Comparison of ENCODE assay signal across 11 cellular contexts in the genomic region with DNA sequence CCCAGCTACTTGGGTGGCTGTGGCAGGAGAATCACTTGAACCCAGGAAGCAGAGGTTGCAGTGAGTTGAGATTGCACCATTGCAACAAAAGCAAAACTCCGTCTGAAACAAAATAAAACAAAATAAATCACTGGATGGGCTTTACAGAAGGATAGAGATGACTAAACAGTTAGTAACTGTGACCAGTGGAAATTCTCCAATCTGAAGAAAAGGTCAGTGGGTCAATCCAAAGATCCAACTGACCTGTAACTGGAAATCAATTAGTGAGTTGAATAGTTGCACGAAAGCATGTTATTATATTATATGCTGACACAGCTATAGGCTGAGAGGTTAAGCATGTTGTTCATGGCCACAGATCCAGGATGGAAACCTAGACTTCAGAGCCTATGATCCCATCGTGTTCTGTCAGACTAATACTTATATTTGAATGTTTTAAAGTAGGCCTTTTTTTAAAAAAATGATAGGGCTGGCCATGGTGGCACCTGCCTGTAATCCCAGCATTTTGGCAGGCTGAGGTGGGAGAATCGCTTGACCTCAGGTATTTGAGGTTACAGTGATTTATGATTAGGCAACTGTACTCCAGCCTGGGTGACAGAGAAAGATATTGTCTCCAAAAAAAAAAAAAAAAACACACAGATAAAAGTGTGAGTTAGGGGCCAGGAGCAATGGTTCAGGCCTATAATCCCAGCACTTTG. TPM values are rescaled to one million over a fixed set of nuclear protein-coding genes. Genes with fewer than 3 reads are reported as not detected.
DNase-seq lines count a peak whose midpoint lies in the region; ATAC-seq and TF ChIP-seq lines count a peak whose summit lies in the region.
"Had no signal": no experiment of that assay in that cellular context is flagged by ENCODE, and none has a peak within 500 bp of the region (broad histone marks: within the 10 kb centered on the region; RNA-seq: fewer than 3 reads in every experiment).

No MANE protein-coding gene starts in this region.

- H3K9me3 Mint-ChIP-seq in activated CD4-positive, alpha-beta T cell treated with anti-CD3 and anti-CD28 coated beads for 36 hours (ENCODE audit: low read depth): no peaks in the 10 kb centered on the region
- no peaks in the 10 kb centered on the region for H3K9me3 Mint-ChIP-seq in WTC11
- H3K9me3 Mint-ChIP-seq in stimulated activated effector memory CD8-positive, alpha-beta T cell treated with anti-CD3 and anti-CD28 coated beads, Interleukin-12 subunit alpha, Interleukin-12 subunit beta, amount 100 ng/mL, for 72 hours: no peaks in the 10 kb centered on the region

- peak overlapping the region; percentile 83 for H3K27ac Mint-ChIP-seq in activated CD4-positive, alpha-beta T cell treated with anti-CD3 and anti-CD28 coated beads for 36 hours
- H3K27ac Mint-ChIP-seq in WTC11: no peak overlapping the region
- no peak overlapping the region for H3K27ac Mint-ChIP-seq in stimulated activated effector memory CD8-positive, alpha-beta T cell treated with anti-CD3 and anti-CD28 coated beads, Interleukin-12 subunit alpha, Interleukin-12 subunit beta, amount 100 ng/mL, for 72 hours

- intact Hi-C loops in activated CD4-positive, alpha-beta T cell treated with anti-CD3 and anti-CD28 coated beads for 36 hours (cut with DNase I, micrococcal nuclease): loop anchor here in 1 of 2 experiments (2.0 to 5.0 kb wide), 3 partner anchors 63 to 568 kb away; a partner anchor contains a TSS

- H3K4me1 Mint-ChIP-seq in activated CD4-positive, alpha-beta T cell treated with anti-CD3 and anti-CD28 coated beads for 36 hours: peaks cover 25% of the 10 kb centered on the region
- peaks cover 30% of the 10 kb centered on the region for H3K4me1 Mint-ChIP-seq in WTC11
- peaks cover 26% of the 10 kb centered on the region for H3K4me1 Mint-ChIP-seq in stimulated activated effector memory CD8-positive, alpha-beta T cell treated with anti-CD3 and anti-CD28 coated beads, Interleukin-12 subunit alpha, Interleukin-12 subunit beta, amount 100 ng/mL, for 72 hours

- peak overlapping the region; percentile 87 for H3K4me3 Mint-ChIP-seq in activated CD4-positive, alpha-beta T cell treated with anti-CD3 and anti-CD28 coated beads for 36 hours
- H3K4me3 Mint-ChIP-seq in WTC11: peak overlapping the region; percentile 81
- peak overlapping the region; percentile 90 for H3K4me3 Mint-ChIP-seq in stimulated activated effector memory CD8-positive, alpha-beta T cell treated with anti-CD3 and anti-CD28 coated beads, Interleukin-12 subunit alpha, Interleukin-12 subunit beta, amount 100 ng/mL, for 72 hours

- peaks cover 34% of the 10 kb centered on the region for H3K36me3 Mint-ChIP-seq in activated CD4-positive, alpha-beta T cell treated with anti-CD3 and anti-CD28 coated beads for 36 hours (ENCODE audit: low read depth)
- H3K36me3 Mint-ChIP-seq in WTC11: peaks cover 26% of the 10 kb centered on the region
- peaks cover 68% of the 10 kb centered on the region for H3K36me3 Mint-ChIP-seq in stimulated activated effector memory CD8-positive, alpha-beta T cell treated with anti-CD3 and anti-CD28 coated beads, Interleukin-12 subunit alpha, Interleukin-12 subunit beta, amount 100 ng/mL, for 72 hours

- H3K27me3 Mint-ChIP-seq in activated CD4-positive, alpha-beta T cell treated with anti-CD3 and anti-CD28 coated beads for 36 hours: no peaks in the 10 kb centered on the region
- H3K27me3 Mint-ChIP-seq in WTC11 (ENCODE audit: low read depth): peaks cover 2% of the 10 kb centered on the region; the same call in 1 of the 2 replicates

- TF ChIP-seq CTCF in WTC11 (IDR thresholded peaks at IDR 0.05): no peak

- CTCF ChIA-PET in activated CD4-positive, alpha-beta T cell treated with anti-CD3 and anti-CD28 coated beads for 36 hours (lab: Charles Lee): interaction anchor here (0.5 to 1.8 kb wide), 3 partner anchors 196 to 468 kb away, joined by 3 to 9 read pairs (median 5); no protein-coding TSS in a partner anchor
- CTCF ChIA-PET in WTC11 (lab: Charles Lee): interaction anchor here (1.2 kb wide), 1 partner anchor 377 kb away, joined by 3 read pairs; no protein-coding TSS in a partner anchor

- DNase-seq in activated CD4-positive, alpha-beta T cell treated with anti-CD3 and anti-CD28 coated beads for 36 hours: no peak
- no peak for DNase-seq in activated CD4-positive, alpha-beta T cell treated with anti-CD3 and anti-CD28 coated beads, Interleukin-2, amount 50 U/mL, for 1 hour
- DNase-seq in WTC11 (ENCODE audit: low spot score) (no peak), fibroblast of peridontal ligament (ENCODE audit: extremely low read depth) (peak; percentile 59), NCI-H1092 treated with DMSO at 0.1 percent for 48 hours (lab: John Stamatoyannopoulos, UW) (no peak)
- no peak for DNase-seq in stimulated activated effector memory CD8-positive, alpha-beta T cell treated with anti-CD3 and anti-CD28 coated beads, Interleukin-12 subunit alpha, Interleukin-12 subunit beta, amount 100 ng/mL, for 72 hours (ENCODE audit: low spot score in 2 of 2)
- DNase-seq in stimulated activated naive CD4-positive, alpha-beta T cell (lab: John Stamatoyannopoulos, UW): no peak
- DNase-seq: ACHN, NCI-H1092 had no signal

- ATAC-seq in activated CD4-positive, alpha-beta T cell treated with anti-CD3 and anti-CD28 coated beads for 36 hours: no peak
- no peak for ATAC-seq in WTC11
- no peak for ATAC-seq in stimulated activated effector memory CD8-positive, alpha-beta T cell treated with anti-CD3 and anti-CD28 coated beads, Interleukin-12 subunit alpha, Interleukin-12 subunit beta, amount 100 ng/mL, for 72 hours
- ATAC-seq in HG02588 (IDR thresholded peaks at IDR 0.05; ENCODE audit: unreplicated experiment): no peak

- POLR2A ChIA-PET in activated CD4-positive, alpha-beta T cell treated with anti-CD3 and anti-CD28 coated beads for 36 hours (lab: Charles Lee): no interaction called here
- POLR2A ChIA-PET in WTC11 (lab: Charles Lee): no interaction called here

TF ChIP-seq in WTC11, 78 proteins besides CTCF, POLR2A, EP300 and RAD21 (continues in another document):
- TF ChIP-seq, protein P1, sequence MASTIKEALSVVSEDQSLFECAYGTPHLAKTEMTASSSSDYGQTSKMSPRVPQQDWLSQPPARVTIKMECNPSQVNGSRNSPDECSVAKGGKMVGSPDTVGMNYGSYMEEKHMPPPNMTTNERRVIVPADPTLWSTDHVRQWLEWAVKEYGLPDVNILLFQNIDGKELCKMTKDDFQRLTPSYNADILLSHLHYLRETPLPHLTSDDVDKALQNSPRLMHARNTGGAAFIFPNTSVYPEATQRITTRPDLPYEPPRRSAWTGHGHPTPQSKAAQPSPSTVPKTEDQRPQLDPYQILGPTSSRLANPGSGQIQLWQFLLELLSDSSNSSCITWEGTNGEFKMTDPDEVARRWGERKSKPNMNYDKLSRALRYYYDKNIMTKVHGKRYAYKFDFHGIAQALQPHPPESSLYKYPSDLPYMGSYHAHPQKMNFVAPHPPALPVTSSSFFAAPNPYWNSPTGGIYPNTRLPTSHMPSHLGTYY (CRISPR knock-in tag; IDR thresholded peaks at IDR 0.05): no peak
- TF ChIP-seq FOXK1 (CRISPR knock-in tag; IDR thresholded peaks at IDR 0.05): no peak
- TF ChIP-seq, protein P2, sequence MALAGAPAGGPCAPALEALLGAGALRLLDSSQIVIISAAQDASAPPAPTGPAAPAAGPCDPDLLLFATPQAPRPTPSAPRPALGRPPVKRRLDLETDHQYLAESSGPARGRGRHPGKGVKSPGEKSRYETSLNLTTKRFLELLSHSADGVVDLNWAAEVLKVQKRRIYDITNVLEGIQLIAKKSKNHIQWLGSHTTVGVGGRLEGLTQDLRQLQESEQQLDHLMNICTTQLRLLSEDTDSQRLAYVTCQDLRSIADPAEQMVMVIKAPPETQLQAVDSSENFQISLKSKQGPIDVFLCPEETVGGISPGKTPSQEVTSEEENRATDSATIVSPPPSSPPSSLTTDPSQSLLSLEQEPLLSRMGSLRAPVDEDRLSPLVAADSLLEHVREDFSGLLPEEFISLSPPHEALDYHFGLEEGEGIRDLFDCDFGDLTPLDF (CRISPR knock-in tag; IDR thresholded peaks at IDR 0.05): no peak
- TF ChIP-seq ZNF121 (CRISPR knock-in tag; IDR thresholded peaks at IDR 0.05): no peak
- TF ChIP-seq ATF1 (CRISPR knock-in tag; IDR thresholded peaks at IDR 0.05): no peak
- TF ChIP-seq, protein P3, sequence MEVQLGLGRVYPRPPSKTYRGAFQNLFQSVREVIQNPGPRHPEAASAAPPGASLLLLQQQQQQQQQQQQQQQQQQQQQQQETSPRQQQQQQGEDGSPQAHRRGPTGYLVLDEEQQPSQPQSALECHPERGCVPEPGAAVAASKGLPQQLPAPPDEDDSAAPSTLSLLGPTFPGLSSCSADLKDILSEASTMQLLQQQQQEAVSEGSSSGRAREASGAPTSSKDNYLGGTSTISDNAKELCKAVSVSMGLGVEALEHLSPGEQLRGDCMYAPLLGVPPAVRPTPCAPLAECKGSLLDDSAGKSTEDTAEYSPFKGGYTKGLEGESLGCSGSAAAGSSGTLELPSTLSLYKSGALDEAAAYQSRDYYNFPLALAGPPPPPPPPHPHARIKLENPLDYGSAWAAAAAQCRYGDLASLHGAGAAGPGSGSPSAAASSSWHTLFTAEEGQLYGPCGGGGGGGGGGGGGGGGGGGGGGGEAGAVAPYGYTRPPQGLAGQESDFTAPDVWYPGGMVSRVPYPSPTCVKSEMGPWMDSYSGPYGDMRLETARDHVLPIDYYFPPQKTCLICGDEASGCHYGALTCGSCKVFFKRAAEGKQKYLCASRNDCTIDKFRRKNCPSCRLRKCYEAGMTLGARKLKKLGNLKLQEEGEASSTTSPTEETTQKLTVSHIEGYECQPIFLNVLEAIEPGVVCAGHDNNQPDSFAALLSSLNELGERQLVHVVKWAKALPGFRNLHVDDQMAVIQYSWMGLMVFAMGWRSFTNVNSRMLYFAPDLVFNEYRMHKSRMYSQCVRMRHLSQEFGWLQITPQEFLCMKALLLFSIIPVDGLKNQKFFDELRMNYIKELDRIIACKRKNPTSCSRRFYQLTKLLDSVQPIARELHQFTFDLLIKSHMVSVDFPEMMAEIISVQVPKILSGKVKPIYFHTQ (CRISPR knock-in tag; IDR thresholded peaks at IDR 0.05): no peak

RNA-seq across cellular contexts. Expression of a gene that starts 1.4 kb away (rescaled TPM):
- 100 to 1,000 TPM; 114 to 154 TPM for total RNA-seq in activated CD4-positive, alpha-beta T cell treated with anti-CD3 and anti-CD28 coated beads for 36 hours
- total RNA-seq in WTC11 (2021): 139 to 162 TPM (median 161 TPM) in 3 replicates

RNA-seq across cellular contexts. Expression of a gene that starts 17.4 kb away (rescaled TPM):
- 1 to 10 TPM in 1 of 2 experiments, under 1 TPM in 1; 0.59 to 1.1 TPM for total RNA-seq in activated CD4-positive, alpha-beta T cell treated with anti-CD3 and anti-CD28 coated beads for 36 hours
- total RNA-seq in WTC11 (2021): 1.1 to 1.5 TPM (median 1.4 TPM) in 3 replicates

RNA-seq across cellular contexts. Expression of a gene that starts 19.6 kb away (rescaled TPM):
- total RNA-seq in activated CD4-positive, alpha-beta T cell treated with anti-CD3 and anti-CD28 coated beads for 36 hours: 100 to 1,000 TPM; 714 to 722 TPM
- 680 to 779 TPM (median 683 TPM) in 3 replicates for total RNA-seq in WTC11 (2021)

RNA-seq across cellular contexts. Expression of a gene that starts 41.2 kb away (rescaled TPM):
- not detected for total RNA-seq in activated CD4-positive, alpha-beta T cell treated with anti-CD3 and anti-CD28 coated beads for 36 hours
- 1.2 to 3.7 TPM (median 2.7 TPM) in 3 replicates for total RNA-seq in WTC11 (2021)
- total RNA-seq: left lobe of liver had no signal

RNA-seq across cellular contexts. Expression of a gene that starts 47.9 kb away (rescaled TPM):
- total RNA-seq in activated CD4-positive, alpha-beta T cell treated with anti-CD3 and anti-CD28 coated beads for 36 hours: 10 to 100 TPM; 85.8 to 90.3 TPM
- 12.6 to 14.6 TPM (median 14.5 TPM) in 3 replicates for total RNA-seq in WTC11 (2021)
